In the genomic region with DNA sequence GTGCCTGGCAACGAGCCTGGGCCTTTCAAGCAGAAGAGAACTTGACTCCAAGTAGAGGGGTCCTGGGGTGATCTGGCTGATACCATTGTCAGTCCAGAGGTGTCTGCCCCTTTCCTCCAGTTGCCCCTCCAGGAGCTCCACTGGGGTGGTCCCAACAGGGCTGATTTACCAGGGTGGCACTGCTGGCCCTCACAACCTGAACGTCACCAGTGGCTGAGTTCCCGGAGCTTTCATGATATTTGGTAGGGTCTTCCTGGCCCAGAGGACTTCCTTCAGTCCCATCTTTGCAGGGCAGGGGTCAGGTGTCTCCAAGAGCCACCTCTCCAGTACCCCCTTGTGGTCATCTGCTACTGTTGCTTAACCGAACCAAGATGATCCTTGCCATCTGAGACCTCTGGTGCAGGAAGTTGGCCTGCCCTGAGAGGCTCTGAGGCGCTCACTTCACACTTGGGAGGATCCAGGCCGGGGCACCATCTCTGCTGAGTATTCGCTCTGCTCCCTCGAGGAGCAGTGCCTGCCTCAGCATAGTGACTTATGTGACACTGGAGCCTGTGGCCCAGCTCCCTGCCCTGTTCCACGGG, we compare ENCODE assay signal across 8 cellular contexts. TPM values are rescaled to one million over a fixed set of nuclear protein-coding genes. Genes with fewer than 3 reads are reported as not detected.
A peak's percentile ranks its signal among the peaks of the same experiment; 100 is the strongest.
DNase-seq lines count a peak whose midpoint lies in the region; ATAC-seq and TF ChIP-seq lines count a peak whose summit lies in the region.

No MANE protein-coding gene starts in this region.

- no peaks in the 10 kb centered on the region for H3K9me3 Mint-ChIP-seq in chondrocyte (ENCODE audit: low read depth)
- peaks cover 0 to 11% (median 0%) of the 10 kb centered on the region in 11 donors for H3K9me3 Mint-ChIP-seq in naive thymus-derived CD4-positive, alpha-beta T cell

- intact Hi-C loops in naive thymus-derived CD4-positive, alpha-beta T cell (cut with micrococcal nuclease): loop anchor here (5.0 kb wide), 2 partner anchors 84 to 269 kb away; no protein-coding TSS in a partner anchor

- DNase-seq in BE2C (peak; percentile 58), GM19240 (ENCODE audit: insufficient read length, low spot score) (peak; percentile 30), SK-N-DZ (ENCODE audit: low spot score) (peak; percentile 72), chondrocyte (ENCODE audit: low spot score) (no peak)
- peak in 8 of 9 donors; percentile 23 to 64 (median 54) for DNase-seq in naive thymus-derived CD4-positive, alpha-beta T cell

- H3K27ac Mint-ChIP-seq in chondrocyte (ENCODE audit: unreplicated experiment): no peak overlapping the region
- peak overlapping the region; percentile 89 to 100 (median 99) for H3K27ac Mint-ChIP-seq in naive thymus-derived CD4-positive, alpha-beta T cell

- peaks cover 1% of the 10 kb centered on the region for H3K36me3 Mint-ChIP-seq in chondrocyte (ENCODE audit: low read depth)
- H3K36me3 Mint-ChIP-seq in naive thymus-derived CD4-positive, alpha-beta T cell: peaks cover 3 to 33% (median 24%) of the 10 kb centered on the region in 5 donors

- H3K36me3 ChIP-seq in BE2C: peaks cover 35% of the 10 kb centered on the region
- peaks cover 6 to 56% (median 24%) of the 10 kb centered on the region in 3 experiments for H3K36me3 ChIP-seq in naive thymus-derived CD4-positive, alpha-beta T cell (ENCODE audit: control insufficient read depth in 2 of 3, insufficient read depth in 3 of 3, low read length in 3 of 3)

- peaks cover 4% of the 10 kb centered on the region for H3K9me3 ChIP-seq in BE2C
- no peaks in the 10 kb centered on the region for H3K9me3 ChIP-seq in naive thymus-derived CD4-positive, alpha-beta T cell (ENCODE audit: control insufficient read depth in 2 of 3, low read length in 3 of 3)

- no peak for ATAC-seq in naive thymus-derived CD4-positive, alpha-beta T cell
- no peak for ATAC-seq in activated CD4-positive, CD25-positive, alpha-beta regulatory T cell treated with anti-CD3 and anti-CD28 coated beads, Interleukin-2, amount 50 U/mL, for 24 hours
- ATAC-seq in GM21447 (IDR thresholded peaks at IDR 0.05; ENCODE audit: unreplicated experiment): no peak
- no peak for ATAC-seq in HG02938 (IDR thresholded peaks at IDR 0.05; ENCODE audit: unreplicated experiment)

- H3K4me1 Mint-ChIP-seq in chondrocyte (ENCODE audit: low read depth): peaks cover 8% of the 10 kb centered on the region
- H3K4me1 Mint-ChIP-seq in naive thymus-derived CD4-positive, alpha-beta T cell: peaks cover 45 to 62% (median 47%) of the 10 kb centered on the region in 7 donors

- H3K4me1 ChIP-seq in BE2C: peaks cover 4% of the 10 kb centered on the region; the same call in 1 of the 2 replicates
- H3K4me1 ChIP-seq in naive thymus-derived CD4-positive, alpha-beta T cell (ENCODE audit: control insufficient read depth in 2 of 2, insufficient read depth in 2 of 2, low read length in 2 of 2): peaks cover 41 to 44% of the 10 kb centered on the region in 2 donors

- no peak overlapping the region for H3K4me3 Mint-ChIP-seq in chondrocyte (ENCODE audit: unreplicated experiment)
- peak overlapping the region; percentile 83 to 100 (median 98) for H3K4me3 Mint-ChIP-seq in naive thymus-derived CD4-positive, alpha-beta T cell

- CTCF ChIA-PET in naive thymus-derived CD4-positive, alpha-beta T cell (lab: Charles Lee): interaction anchor here (0.9 to 7.8 kb wide), 4 partner anchors 13 to 132 kb away, joined by 3 to 198 read pairs (median 6); a partner anchor contains a TSS

- no peaks in the 10 kb centered on the region for H3K27me3 Mint-ChIP-seq in chondrocyte (ENCODE audit: low read depth)
- no peaks in the 10 kb centered on the region for H3K27me3 Mint-ChIP-seq in naive thymus-derived CD4-positive, alpha-beta T cell

- peak overlapping the region; percentile 93 for H3K27ac ChIP-seq in naive thymus-derived CD4-positive, alpha-beta T cell (ENCODE audit: low read depth, low read length)

- TF ChIP-seq CTCF in BE2C (IDR thresholded peaks at IDR 0.05; ENCODE audit: low read depth, low read length) (peak; percentile 72), chondrocyte (IDR thresholded peaks at IDR 0.05) (peak; percentile 70)

- no peak overlapping the region for H3K4me3 ChIP-seq in BE2C (ENCODE audit: low read depth, low read length)
- H3K4me3 ChIP-seq in naive thymus-derived CD4-positive, alpha-beta T cell (ENCODE audit: low read length): peak overlapping the region; percentile 81

- no peaks in the 10 kb centered on the region for H3K27me3 ChIP-seq in BE2C
- H3K27me3 ChIP-seq in naive thymus-derived CD4-positive, alpha-beta T cell (ENCODE audit: control insufficient read depth in 2 of 2, insufficient read depth in 2 of 2, low read length in 2 of 2): no peaks in the 10 kb centered on the region

- POLR2A ChIA-PET in naive thymus-derived CD4-positive, alpha-beta T cell (lab: Charles Lee): interaction anchor here (0.7 to 7.5 kb wide), 21 partner anchors 10 to 449 kb away, joined by 3 to 810 read pairs (median 14); a partner anchor contains a TSS

RNA-seq across cellular contexts. Expression of a gene that starts 3.5 kb away (rescaled TPM):
- polyA plus RNA-seq in BE2C (2012; ENCODE audit: insufficient read depth, insufficient read length, low read depth): 128 TPM
- 134 and 169 TPM in 2 replicates for polyA plus RNA-seq in SK-N-DZ (2014; cell fraction: cytosol; rRNA removed)
- polyA plus RNA-seq in SK-N-DZ (2014; cell fraction: nucleus; rRNA removed): 828 and 858 TPM in 2 replicates
- 24.7 to 33.3 TPM (median 32.2 TPM) in 3 replicates for total RNA-seq in chondrocyte
- 100 to 1,000 TPM; 575 to 937 (median 595) TPM for total RNA-seq in naive thymus-derived CD4-positive, alpha-beta T cell
- 100 to 1,000 TPM; 542 to 792 TPM for polyA plus RNA-seq in naive thymus-derived CD4-positive, alpha-beta T cell

RNA-seq across cellular contexts. Expression of a gene that starts 45.1 kb away (rescaled TPM):
- 45.0 TPM for polyA plus RNA-seq in BE2C (2012; ENCODE audit: insufficient read depth, insufficient read length, low read depth)
- 26.3 and 42.8 TPM in 2 replicates for polyA plus RNA-seq in SK-N-DZ (2014; cell fraction: cytosol; rRNA removed)
- 70.6 and 89.1 TPM in 2 replicates for polyA plus RNA-seq in SK-N-DZ (2014; cell fraction: nucleus; rRNA removed)
- 26.2 to 47.3 TPM (median 27.1 TPM) in 3 replicates for total RNA-seq in chondrocyte
- 10 to 100 TPM; 51.0 to 69.7 (median 54.2) TPM for total RNA-seq in naive thymus-derived CD4-positive, alpha-beta T cell
- 10 to 100 TPM; 19.9 to 24.2 TPM for polyA plus RNA-seq in naive thymus-derived CD4-positive, alpha-beta T cell

Comparison
In these comparisons a context has a peak if more than half of its experiments do, and no peak if none do; other contexts are left out.
1. RNA of a gene that starts 3.5 kb away (total RNA-seq): 575 to 937 TPM in naive thymus-derived CD4-positive, alpha-beta T cell; 24.7 to 33.3 TPM in chondrocyte; every median in the first group is over 10 times any median in the second.